ENCODE assay signal across 1 cellular context in genomic region chr1:28581531-28582247, GRCh38.
A peak's percentile ranks its signal among the peaks of the same experiment; 100 is the strongest.
TF ChIP-seq lines count a peak whose summit lies in the region.

No MANE protein-coding gene starts in this region.

TF ChIP-seq in HEK293, 187 proteins besides CTCF, POLR2A, EP300 and RAD21 (continued from another document and continues in another):
- TF ChIP-seq ZNF654 (tag by site-specific recombination; IDR thresholded peaks at IDR 0.05; ENCODE audit: low read depth) (no peak), HOXA7 (CRISPR knock-in tag; IDR thresholded peaks at IDR 0.05; ENCODE audit: borderline replicate concordance) (no peak), ZNF280C (tag by site-specific recombination; IDR thresholded peaks at IDR 0.05) (no peak), RBAK (tag by site-specific recombination; IDR thresholded peaks at IDR 0.05) (no peak), ZFP3 (tag by site-specific recombination; IDR thresholded peaks at IDR 0.05; ENCODE audit: low read depth) (no peak), IKZF3 (tag by site-specific recombination; IDR thresholded peaks at IDR 0.05) (0 out of 2 replicates have a peak, but pooled peaks have one; percentile 33), ZBTB44 (tag by site-specific recombination; IDR thresholded peaks at IDR 0.05) (0 out of 2 replicates have a peak, but pooled peaks have one; percentile 25), ZNF24 (tag by site-specific recombination; IDR thresholded peaks at IDR 0.05) (peak; percentile 64), PBX3 (CRISPR knock-in tag; IDR thresholded peaks at IDR 0.05) (peak; percentile 89; the same call in 1 of the 2 replicates), ZNF433 (tag by site-specific recombination; IDR thresholded peaks at IDR 0.05; ENCODE audit: low read depth) (no peak), HIC1 (tag by site-specific recombination; IDR thresholded peaks at IDR 0.05) (no peak), ZNF311 (tag by site-specific recombination; IDR thresholded peaks at IDR 0.05; ENCODE audit: borderline replicate concordance) (no peak), ZNF624 (tag by site-specific recombination; IDR thresholded peaks at IDR 0.05) (peak; percentile 94), ZBTB48 (tag by site-specific recombination; IDR thresholded peaks at IDR 0.05) (peak; percentile 35; the same call in 1 of the 2 replicates), ZSCAN30 (tag by site-specific recombination; IDR thresholded peaks at IDR 0.05) (peak; percentile 97), ZNF221 (tag by site-specific recombination; IDR thresholded peaks at IDR 0.05; ENCODE audit: borderline replicate concordance) (no peak), ZFHX2 (tag by site-specific recombination; conservative IDR thresholded peaks at IDR 0.05) (peak; percentile 76), ZNF558 (tag by site-specific recombination; IDR thresholded peaks at IDR 0.05) (no peak), ZNF692 (tag by site-specific recombination; IDR thresholded peaks at IDR 0.05) (peak; percentile 84), ZNF354C (tag by site-specific recombination; IDR thresholded peaks at IDR 0.05; ENCODE audit: borderline replicate concordance, low read depth) (no peak), ZBTB49 (tag by site-specific recombination; IDR thresholded peaks at IDR 0.05; ENCODE audit: low read depth) (no peak), ZNF214 (tag by site-specific recombination; IDR thresholded peaks at IDR 0.05; ENCODE audit: borderline replicate concordance) (no peak), ZNF426 (tag by site-specific recombination; IDR thresholded peaks at IDR 0.05) (no peak), ZNF600 (tag by site-specific recombination; IDR thresholded peaks at IDR 0.05) (peak; percentile 57; the same call in 1 of the 2 replicates), ZNF623 (tag by site-specific recombination; IDR thresholded peaks at IDR 0.05) (peak; percentile 31), KLF1 (tag by site-specific recombination; IDR thresholded peaks at IDR 0.05) (peak; percentile 96), BCL6B (tag by site-specific recombination; IDR thresholded peaks at IDR 0.05) (0 out of 2 replicates have a peak, but pooled peaks have one; percentile 29), YY1 (tag by site-specific recombination; IDR thresholded peaks at IDR 0.05) (peak; percentile 67; the same call in 1 of the 2 replicates), ZSCAN4 (tag by site-specific recombination; IDR thresholded peaks at IDR 0.05) (peak; percentile 44; the same call in 1 of the 2 replicates), ZNF19 (tag by site-specific recombination; IDR thresholded peaks at IDR 0.05; ENCODE audit: low read depth) (no peak), ZNF660 (tag by site-specific recombination; IDR thresholded peaks at IDR 0.05) (peak; percentile 97), ZBTB11 (tag by site-specific recombination; conservative IDR thresholded peaks at IDR 0.05; ENCODE audit: low read depth) (peak; percentile 50), ZNF792 (tag by site-specific recombination; IDR thresholded peaks at IDR 0.05) (no peak), ZNF621 (tag by site-specific recombination; IDR thresholded peaks at IDR 0.05) (no peak), ZNF174 (tag by site-specific recombination; IDR thresholded peaks at IDR 0.05) (no peak), FEZF1 (tag by site-specific recombination; IDR thresholded peaks at IDR 0.05) (no peak; the same call in 1 of the 2 replicates), OSR2 (tag by site-specific recombination; IDR thresholded peaks at IDR 0.05) (peak; percentile 50), ZNF394 (tag by site-specific recombination; IDR thresholded peaks at IDR 0.05; ENCODE audit: borderline replicate concordance) (peak; percentile 91; the same call in 1 of the 2 replicates), ZSCAN18 (tag by site-specific recombination; IDR thresholded peaks at IDR 0.05) (0 out of 2 replicates have a peak, but pooled peaks have one; percentile 6), ZNF350 (tag by site-specific recombination; IDR thresholded peaks at IDR 0.05) (no peak), SCRT2 (tag by site-specific recombination; IDR thresholded peaks at IDR 0.05) (peak; percentile 95), GLI4 (tag by site-specific recombination; IDR thresholded peaks at IDR 0.05) (0 out of 2 replicates have a peak, but pooled peaks have one; percentile 82), ZNF701 (tag by site-specific recombination; IDR thresholded peaks at IDR 0.05) (0 out of 2 replicates have a peak, but pooled peaks have one; percentile 16), ZNF501 (tag by site-specific recombination; IDR thresholded peaks at IDR 0.05) (peak; percentile 97; the same call in 1 of the 2 replicates)
